In genomic region chr10:79176949-79177602, GRCh38 we compare ENCODE assay signal across 1 cellular context.
A peak's percentile ranks its signal among the peaks of the same experiment; 100 is the strongest.
TF ChIP-seq lines count a peak whose summit lies in the region.

No MANE protein-coding gene starts in this region.

TF ChIP-seq in HepG2, 621 proteins besides CTCF, POLR2A, EP300 and RAD21 (continued from another document and continues in another):
- no peak for TF ChIP-seq ZNF850 (CRISPR knock-in tag; conservative IDR thresholded peaks at IDR 0.05)
- TF ChIP-seq, protein P1, sequence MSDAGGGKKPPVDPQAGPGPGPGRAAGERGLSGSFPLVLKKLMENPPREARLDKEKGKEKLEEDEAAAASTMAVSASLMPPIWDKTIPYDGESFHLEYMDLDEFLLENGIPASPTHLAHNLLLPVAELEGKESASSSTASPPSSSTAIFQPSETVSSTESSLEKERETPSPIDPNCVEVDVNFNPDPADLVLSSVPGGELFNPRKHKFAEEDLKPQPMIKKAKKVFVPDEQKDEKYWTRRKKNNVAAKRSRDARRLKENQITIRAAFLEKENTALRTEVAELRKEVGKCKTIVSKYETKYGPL (CRISPR knock-in tag; IDR thresholded peaks at IDR 0.05): no peak
- TF ChIP-seq ZNF510 (CRISPR knock-in tag; IDR thresholded peaks at IDR 0.05; ENCODE audit: low read depth): no peak
- TF ChIP-seq TRAFD1 (CRISPR knock-in tag; IDR thresholded peaks at IDR 0.05; ENCODE audit: borderline replicate concordance): no peak
- TF ChIP-seq YEATS2 (CRISPR knock-in tag; IDR thresholded peaks at IDR 0.05; ENCODE audit: borderline replicate concordance): no peak
- TF ChIP-seq ZNF564 (CRISPR knock-in tag; IDR thresholded peaks at IDR 0.05): no peak
- no peak for TF ChIP-seq ZFP82 (CRISPR knock-in tag; IDR thresholded peaks at IDR 0.05; ENCODE audit: borderline replicate concordance)
- peak; percentile 38; the same call in 1 of the 2 replicates for TF ChIP-seq JUND (CRISPR knock-in tag; IDR thresholded peaks at IDR 0.05)
- TF ChIP-seq ARNT2 (CRISPR knock-in tag; IDR thresholded peaks at IDR 0.05; ENCODE audit: low read depth): no peak
- no peak for TF ChIP-seq PHB2 (IDR thresholded peaks at IDR 0.05; ENCODE audit: partially characterized antibody)
- no peak for TF ChIP-seq DNMT1 (CRISPR knock-in tag; IDR thresholded peaks at IDR 0.05)
- TF ChIP-seq SMAD9 (CRISPR knock-in tag; IDR thresholded peaks at IDR 0.05): no peak
- TF ChIP-seq, protein P2, sequence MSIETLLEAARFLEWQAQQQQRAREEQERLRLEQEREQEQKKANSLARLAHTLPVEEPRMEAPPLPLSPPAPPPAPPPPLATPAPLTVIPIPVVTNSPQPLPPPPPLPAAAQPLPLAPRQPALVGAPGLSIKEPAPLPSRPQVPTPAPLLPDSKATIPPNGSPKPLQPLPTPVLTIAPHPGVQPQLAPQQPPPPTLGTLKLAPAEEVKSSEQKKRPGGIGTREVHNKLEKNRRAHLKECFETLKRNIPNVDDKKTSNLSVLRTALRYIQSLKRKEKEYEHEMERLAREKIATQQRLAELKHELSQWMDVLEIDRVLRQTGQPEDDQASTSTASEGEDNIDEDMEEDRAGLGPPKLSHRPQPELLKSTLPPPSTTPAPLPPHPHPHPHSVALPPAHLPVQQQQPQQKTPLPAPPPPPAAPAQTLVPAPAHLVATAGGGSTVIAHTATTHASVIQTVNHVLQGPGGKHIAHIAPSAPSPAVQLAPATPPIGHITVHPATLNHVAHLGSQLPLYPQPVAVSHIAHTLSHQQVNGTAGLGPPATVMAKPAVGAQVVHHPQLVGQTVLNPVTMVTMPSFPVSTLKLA (IDR thresholded peaks at IDR 0.05): no peak
- TF ChIP-seq U2AF2 (IDR thresholded peaks at IDR 0.05; ENCODE audit: low read depth, low read length): no peak
- no peak for TF ChIP-seq POGZ (CRISPR knock-in tag; IDR thresholded peaks at IDR 0.05)
- no peak for TF ChIP-seq CENPBD1 (CRISPR knock-in tag; IDR thresholded peaks at IDR 0.05; ENCODE audit: borderline replicate concordance, low read depth)
- no peak for TF ChIP-seq NFYC (CRISPR knock-in tag; IDR thresholded peaks at IDR 0.05)
- TF ChIP-seq MAFK (conservative IDR thresholded peaks at IDR 0.05 in 1 of 2, IDR thresholded peaks at IDR 0.05 in 1 of 2; ENCODE audit: low read length in 2 of 2): no peak
- no peak for TF ChIP-seq PAWR (CRISPR knock-in tag; IDR thresholded peaks at IDR 0.05; ENCODE audit: borderline replicate concordance)
- no peak for TF ChIP-seq ELF4 (CRISPR knock-in tag; IDR thresholded peaks at IDR 0.05; ENCODE audit: borderline replicate concordance)
- no peak for TF ChIP-seq ZNF883 (CRISPR knock-in tag; IDR thresholded peaks at IDR 0.05; ENCODE audit: not compliant biosample characterization)
- TF ChIP-seq, protein P3, sequence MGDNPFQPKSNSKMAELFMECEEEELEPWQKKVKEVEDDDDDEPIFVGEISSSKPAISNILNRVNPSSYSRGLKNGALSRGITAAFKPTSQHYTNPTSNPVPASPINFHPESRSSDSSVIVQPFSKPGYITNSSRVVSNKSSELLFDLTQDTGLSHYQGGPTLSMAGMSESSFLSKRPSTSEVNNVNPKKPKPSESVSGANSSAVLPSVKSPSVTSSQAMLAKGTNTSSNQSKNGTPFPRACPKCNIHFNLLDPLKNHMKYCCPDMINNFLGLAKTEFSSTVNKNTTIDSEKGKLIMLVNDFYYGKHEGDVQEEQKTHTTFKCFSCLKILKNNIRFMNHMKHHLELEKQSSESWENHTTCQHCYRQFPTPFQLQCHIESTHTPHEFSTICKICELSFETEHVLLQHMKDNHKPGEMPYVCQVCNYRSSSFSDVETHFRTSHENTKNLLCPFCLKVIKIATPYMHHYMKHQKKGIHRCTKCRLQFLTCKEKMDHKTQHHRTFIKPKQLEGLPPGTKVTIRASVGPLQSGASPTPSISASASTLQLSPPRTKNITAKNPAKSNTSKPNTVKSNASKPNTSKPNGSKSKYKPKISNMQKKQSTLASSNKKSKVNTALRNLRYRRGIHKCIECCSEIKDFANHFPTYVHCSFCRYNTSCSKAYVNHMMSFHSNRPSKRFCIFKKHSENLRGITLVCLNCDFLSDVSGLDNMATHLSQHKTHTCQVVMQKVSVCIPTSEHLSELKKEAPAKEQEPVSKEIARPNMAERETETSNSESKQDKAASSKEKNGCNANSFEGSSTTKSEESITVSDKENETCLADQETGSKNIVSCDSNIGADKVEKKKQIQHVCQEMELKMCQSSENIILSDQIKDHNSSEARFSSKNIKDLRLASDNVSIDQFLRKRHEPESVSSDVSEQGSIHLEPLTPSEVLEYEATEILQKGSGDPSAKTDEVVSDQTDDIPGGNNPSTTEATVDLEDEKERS (CRISPR knock-in tag; IDR thresholded peaks at IDR 0.05): no peak
- no peak for TF ChIP-seq TBP (CRISPR knock-in tag; IDR thresholded peaks at IDR 0.05)
- TF ChIP-seq TAF1 (CRISPR knock-in tag; IDR thresholded peaks at IDR 0.05): no peak
- TF ChIP-seq KLF13 (CRISPR knock-in tag; IDR thresholded peaks at IDR 0.05): no peak
- TF ChIP-seq FOXA3 (CRISPR knock-in tag; IDR thresholded peaks at IDR 0.05): peak; percentile 89
- TF ChIP-seq POLR2AphosphoS5 (IDR thresholded peaks at IDR 0.05; ENCODE audit: low read depth, low read length): no peak
- no peak for TF ChIP-seq TBL1XR1 (IDR thresholded peaks at IDR 0.05; ENCODE audit: borderline replicate concordance, low read length, partially characterized antibody)
- TF ChIP-seq ELF3 (CRISPR knock-in tag; IDR thresholded peaks at IDR 0.05): peak; percentile 77; the same call in 1 of the 2 replicates
- TF ChIP-seq, protein P4, sequence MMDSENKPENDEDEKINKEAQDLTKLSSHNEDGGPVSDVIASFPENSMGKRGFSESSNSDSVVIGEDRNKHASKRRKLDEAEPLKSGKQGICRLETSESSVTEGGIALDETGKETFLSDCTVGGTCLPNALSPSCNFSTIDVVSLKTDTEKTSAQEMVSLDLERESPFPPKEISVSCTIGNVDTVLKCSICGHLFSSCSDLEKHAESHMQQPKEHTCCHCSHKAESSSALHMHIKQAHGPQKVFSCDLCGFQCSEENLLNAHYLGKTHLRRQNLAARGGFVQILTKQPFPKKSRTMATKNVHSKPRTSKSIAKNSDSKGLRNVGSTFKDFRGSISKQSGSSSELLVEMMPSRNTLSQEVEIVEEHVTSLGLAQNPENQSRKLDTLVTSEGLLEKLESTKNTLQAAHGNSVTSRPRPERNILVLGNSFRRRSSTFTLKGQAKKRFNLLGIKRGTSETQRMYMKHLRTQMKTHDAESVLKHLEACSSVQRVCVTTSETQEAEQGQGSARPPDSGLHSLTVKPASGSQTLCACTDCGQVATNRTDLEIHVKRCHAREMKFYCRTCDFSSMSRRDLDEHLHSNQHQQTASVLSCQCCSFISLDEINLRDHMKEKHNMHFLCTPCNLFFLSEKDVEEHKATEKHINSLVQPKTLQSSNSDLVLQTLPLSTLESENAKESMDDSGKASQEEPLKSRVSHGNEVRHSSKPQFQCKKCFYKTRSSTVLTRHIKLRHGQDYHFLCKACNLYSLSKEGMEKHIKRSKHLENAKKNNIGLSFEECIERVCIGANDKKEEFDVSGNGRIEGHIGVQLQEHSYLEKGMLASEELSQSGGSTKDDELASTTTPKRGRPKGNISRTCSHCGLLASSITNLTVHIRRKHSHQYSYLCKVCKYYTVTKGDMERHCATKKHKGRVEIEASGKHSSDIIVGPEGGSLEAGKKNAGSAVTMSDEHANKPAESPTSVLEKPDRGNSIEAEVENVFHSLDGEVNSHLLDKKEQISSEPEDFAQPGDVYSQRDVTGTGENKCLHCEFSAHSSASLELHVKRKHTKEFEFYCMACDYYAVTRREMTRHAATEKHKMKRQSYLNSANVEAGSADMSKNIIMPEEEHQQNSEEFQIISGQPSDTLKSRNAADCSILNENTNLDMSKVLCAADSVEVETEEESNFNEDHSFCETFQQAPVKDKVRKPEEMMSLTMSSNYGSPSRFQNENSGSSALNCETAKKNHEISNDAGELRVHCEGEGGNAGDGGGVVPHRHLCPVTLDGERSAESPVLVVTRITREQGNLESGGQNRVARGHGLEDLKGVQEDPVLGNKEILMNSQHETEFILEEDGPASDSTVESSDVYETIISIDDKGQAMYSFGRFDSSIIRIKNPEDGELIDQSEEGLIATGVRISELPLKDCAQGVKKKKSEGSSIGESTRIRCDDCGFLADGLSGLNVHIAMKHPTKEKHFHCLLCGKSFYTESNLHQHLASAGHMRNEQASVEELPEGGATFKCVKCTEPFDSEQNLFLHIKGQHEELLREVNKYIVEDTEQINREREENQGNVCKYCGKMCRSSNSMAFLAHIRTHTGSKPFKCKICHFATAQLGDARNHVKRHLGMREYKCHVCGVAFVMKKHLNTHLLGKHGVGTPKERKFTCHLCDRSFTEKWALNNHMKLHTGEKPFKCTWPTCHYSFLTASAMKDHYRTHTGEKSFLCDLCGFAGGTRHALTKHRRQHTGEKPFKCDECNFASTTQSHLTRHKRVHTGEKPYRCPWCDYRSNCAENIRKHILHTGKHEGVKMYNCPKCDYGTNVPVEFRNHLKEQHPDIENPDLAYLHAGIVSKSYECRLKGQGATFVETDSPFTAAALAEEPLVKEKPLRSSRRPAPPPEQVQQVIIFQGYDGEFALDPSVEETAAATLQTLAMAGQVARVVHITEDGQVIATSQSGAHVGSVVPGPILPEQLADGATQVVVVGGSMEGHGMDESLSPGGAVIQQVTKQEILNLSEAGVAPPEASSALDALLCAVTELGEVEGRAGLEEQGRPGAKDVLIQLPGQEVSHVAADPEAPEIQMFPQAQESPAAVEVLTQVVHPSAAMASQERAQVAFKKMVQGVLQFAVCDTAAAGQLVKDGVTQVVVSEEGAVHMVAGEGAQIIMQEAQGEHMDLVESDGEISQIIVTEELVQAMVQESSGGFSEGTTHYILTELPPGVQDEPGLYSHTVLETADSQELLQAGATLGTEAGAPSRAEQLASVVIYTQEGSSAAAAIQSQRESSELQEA (CRISPR knock-in tag; IDR thresholded peaks at IDR 0.05; ENCODE audit: not compliant biosample characterization): no peak
- TF ChIP-seq, protein P5, sequence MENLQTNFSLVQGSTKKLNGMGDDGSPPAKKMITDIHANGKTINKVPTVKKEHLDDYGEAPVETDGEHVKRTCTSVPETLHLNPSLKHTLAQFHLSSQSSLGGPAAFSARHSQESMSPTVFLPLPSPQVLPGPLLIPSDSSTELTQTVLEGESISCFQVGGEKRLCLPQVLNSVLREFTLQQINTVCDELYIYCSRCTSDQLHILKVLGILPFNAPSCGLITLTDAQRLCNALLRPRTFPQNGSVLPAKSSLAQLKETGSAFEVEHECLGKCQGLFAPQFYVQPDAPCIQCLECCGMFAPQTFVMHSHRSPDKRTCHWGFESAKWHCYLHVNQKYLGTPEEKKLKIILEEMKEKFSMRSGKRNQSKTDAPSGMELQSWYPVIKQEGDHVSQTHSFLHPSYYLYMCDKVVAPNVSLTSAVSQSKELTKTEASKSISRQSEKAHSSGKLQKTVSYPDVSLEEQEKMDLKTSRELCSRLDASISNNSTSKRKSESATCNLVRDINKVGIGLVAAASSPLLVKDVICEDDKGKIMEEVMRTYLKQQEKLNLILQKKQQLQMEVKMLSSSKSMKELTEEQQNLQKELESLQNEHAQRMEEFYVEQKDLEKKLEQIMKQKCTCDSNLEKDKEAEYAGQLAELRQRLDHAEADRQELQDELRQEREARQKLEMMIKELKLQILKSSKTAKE (CRISPR knock-in tag; IDR thresholded peaks at IDR 0.05; ENCODE audit: borderline replicate concordance): peak; percentile 81
- 0 out of 2 replicates have a peak, but pooled peaks have one; percentile 17 for TF ChIP-seq ZNF124 (CRISPR knock-in tag; IDR thresholded peaks at IDR 0.05)
- TF ChIP-seq, protein P6, sequence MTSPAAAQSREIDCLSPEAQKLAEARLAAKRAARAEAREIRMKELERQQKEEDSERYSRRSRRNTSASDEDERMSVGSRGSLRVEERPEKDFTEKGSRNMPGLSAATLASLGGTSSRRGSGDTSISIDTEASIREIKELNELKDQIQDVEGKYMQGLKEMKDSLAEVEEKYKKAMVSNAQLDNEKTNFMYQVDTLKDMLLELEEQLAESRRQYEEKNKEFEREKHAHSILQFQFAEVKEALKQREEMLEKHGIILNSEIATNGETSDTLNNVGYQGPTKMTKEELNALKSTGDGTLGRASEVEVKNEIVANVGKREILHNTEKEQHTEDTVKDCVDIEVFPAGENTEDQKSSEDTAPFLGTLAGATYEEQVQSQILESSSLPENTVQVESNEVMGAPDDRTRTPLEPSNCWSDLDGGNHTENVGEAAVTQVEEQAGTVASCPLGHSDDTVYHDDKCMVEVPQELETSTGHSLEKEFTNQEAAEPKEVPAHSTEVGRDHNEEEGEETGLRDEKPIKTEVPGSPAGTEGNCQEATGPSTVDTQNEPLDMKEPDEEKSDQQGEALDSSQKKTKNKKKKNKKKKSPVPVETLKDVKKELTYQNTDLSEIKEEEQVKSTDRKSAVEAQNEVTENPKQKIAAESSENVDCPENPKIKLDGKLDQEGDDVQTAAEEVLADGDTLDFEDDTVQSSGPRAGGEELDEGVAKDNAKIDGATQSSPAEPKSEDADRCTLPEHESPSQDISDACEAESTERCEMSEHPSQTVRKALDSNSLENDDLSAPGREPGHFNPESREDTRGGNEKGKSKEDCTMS (CRISPR knock-in tag; conservative IDR thresholded peaks at IDR 0.05): no peak
- TF ChIP-seq ZBTB1 (CRISPR knock-in tag; IDR thresholded peaks at IDR 0.05; ENCODE audit: borderline replicate concordance): no peak
- TF ChIP-seq SRF (IDR thresholded peaks at IDR 0.05; ENCODE audit: low read depth, low read length): no peak
- peak; percentile 41; the same call in 1 of the 2 replicates for TF ChIP-seq TFE3 (CRISPR knock-in tag; IDR thresholded peaks at IDR 0.05)
- TF ChIP-seq ISL2 (CRISPR knock-in tag; IDR thresholded peaks at IDR 0.05): peak; percentile 71; the same call in 1 of the 2 replicates
- TF ChIP-seq TOPORS (CRISPR knock-in tag; IDR thresholded peaks at IDR 0.05): no peak
- TF ChIP-seq SMC3 (IDR thresholded peaks at IDR 0.05; ENCODE audit: low read length): no peak
- peak; percentile 50; the same call in 1 of the 2 replicates for TF ChIP-seq GATA4 (IDR thresholded peaks at IDR 0.05; ENCODE audit: borderline replicate concordance, low read depth)
